ENCODE assay signal across 16 cellular contexts in genomic region chr9:129404621-129405020, GRCh38.
DNase-seq lines count a peak whose midpoint lies in the region; ATAC-seq, FAIRE-seq and TF ChIP-seq lines count a peak whose summit lies in the region.
"Had no signal": no experiment of that assay in that cellular context is flagged by ENCODE, and none has a peak within 500 bp of the region (broad histone marks: within the 10 kb centered on the region; RNA-seq: fewer than 3 reads in every experiment).

No MANE protein-coding gene starts in this region.

- TF ChIP-seq RAD21 in SK-N-SH (IDR thresholded peaks at IDR 0.05; ENCODE audit: low read length): no peak

- no peak for FAIRE-seq in astrocyte (lab: Jason Lieb, UNC)

- TF ChIP-seq CTCF in SK-N-SH (IDR thresholded peaks at IDR 0.05): no peak
- TF ChIP-seq CTCF in astrocyte (IDR thresholded peaks at IDR 0.05; ENCODE audit: insufficient read depth, low read depth, low read length): no peak
- no peak for TF ChIP-seq CTCF in lower lobe of right lung (IDR thresholded peaks at IDR 0.05)
- TF ChIP-seq CTCF in spleen (IDR thresholded peaks at IDR 0.05 in 8 of 11, conservative IDR thresholded peaks at IDR 0.05 in 3 of 11): no peak

- H3K27me3 Mint-ChIP-seq in astrocyte (ENCODE audit: low read depth, unreplicated experiment): peaks cover 4% of the 10 kb centered on the region

- H3F3A ChIP-seq in SK-N-SH (replicated peaks; ENCODE audit: insufficient read depth): no peaks in the 10 kb centered on the region

- H3K9me3 ChIP-seq in SK-N-SH (no peaks in the 10 kb centered on the region), astrocyte (ENCODE audit: insufficient read depth, low read depth, low read length) (no peaks in the 10 kb centered on the region), lower lobe of right lung (no peaks in the 10 kb centered on the region), spleen (no peaks in the 10 kb centered on the region)

- CTCF ChIA-PET in SK-N-SH (lab: Yijun Ruan, JAX): no interaction called here

- H3K27me3 ChIP-seq in SK-N-SH (ENCODE audit: insufficient read depth) (no peaks in the 10 kb centered on the region), astrocyte (ENCODE audit: insufficient read depth, low read length) (no peaks in the 10 kb centered on the region), lower lobe of right lung (ENCODE audit: low read depth) (no peaks in the 10 kb centered on the region), spleen (replicated peaks in 1 of 7) (no peaks in the 10 kb centered on the region)

- H3K27ac ChIP-seq in SK-N-SH (ENCODE audit: low read depth in 2 of 2, low read length in 1 of 2) (no peak overlapping the region), astrocyte (ENCODE audit: low read depth, low read length) (no peak overlapping the region), lower lobe of right lung (no peak overlapping the region), spleen (no peak overlapping the region)

- H3K4me1 Mint-ChIP-seq in astrocyte (ENCODE audit: low read depth, unreplicated experiment): peaks cover 16% of the 10 kb centered on the region

- DNase-seq in SK-N-SH (peak; percentile 14), astrocyte (ENCODE audit: low read depth) (no peak), lower lobe of right lung (peak; percentile 24), spleen (peak; percentile 67)
- DNase-seq: CD8-positive, alpha-beta T cell; NCI-H1048; NCI-H1436 treated with DMSO at 0.1 percent for 48 hours; NCI-H2081 treated with DMSO at 0.1 percent for 48 hours; NCI-H510A treated with DMSO at 0.1 percent for 48 hours; NCI-H82 had no signal

- no peak for TF ChIP-seq EP300 in SK-N-SH (IDR thresholded peaks at IDR 0.05; ENCODE audit: borderline replicate concordance in 1 of 2, low read depth in 1 of 2, low read length in 1 of 2)

- TF ChIP-seq POLR2A in spleen (IDR thresholded peaks at IDR 0.05): no peak

- no peaks in the 10 kb centered on the region for H3K79me2 ChIP-seq in SK-N-SH (ENCODE audit: insufficient read depth)
- no peaks in the 10 kb centered on the region for H3K79me2 ChIP-seq in astrocyte (ENCODE audit: insufficient read depth, low read length)

- no peak overlapping the region for H2AFZ ChIP-seq in SK-N-SH (ENCODE audit: low read depth)
- no peak overlapping the region for H2AFZ ChIP-seq in astrocyte (ENCODE audit: low read depth, low read length)

- POLR2A ChIA-PET in SK-N-SH (lab: Yijun Ruan, JAX): no interaction called here

- intact Hi-C loops in lower lobe of right lung (cut with DNase I): no loop called here
- intact Hi-C loops in spleen (cut with DNase I; ENCODE audit: low total_unique reads): no loop called here

- no peaks in the 10 kb centered on the region for H3K9me3 Mint-ChIP-seq in astrocyte (ENCODE audit: unreplicated experiment)
- H3K9me3 Mint-ChIP-seq: CD8-positive, alpha-beta T cell had no signal

- no peaks in the 10 kb centered on the region for H3K36me3 Mint-ChIP-seq in astrocyte (ENCODE audit: low read depth, unreplicated experiment)
- H3K36me3 Mint-ChIP-seq: CD8-positive, alpha-beta T cell had no signal

- H3K4me1 ChIP-seq in SK-N-SH (ENCODE audit: control insufficient read depth in 1 of 2, insufficient read depth in 2 of 2, low read depth in 1 of 2, low read length in 1 of 2) (peaks cover 0 to 26% of the 10 kb centered on the region in 2 experiments; a peak in 1 of 4 replicates), astrocyte (ENCODE audit: insufficient read depth, low read length) (peaks cover 15% of the 10 kb centered on the region), lower lobe of right lung (peaks cover 4% of the 10 kb centered on the region), spleen (peaks cover 0 to 20% (median 5%) of the 10 kb centered on the region in 6 donors)

- H3K9me2 ChIP-seq in SK-N-SH: no peaks in the 10 kb centered on the region

- 100% methylated on average over 1 of the region's 8 CpGs for WGBS in SK-N-SH (ENCODE audit: low lambda C conversion rate)
- 81 to 89% (median 84%) methylated on average over 1 to 8 of the region's 8 CpGs for WGBS in spleen, 5 donors

- H3K4me2 ChIP-seq in SK-N-SH: no peak overlapping the region
- H3K4me2 ChIP-seq in astrocyte (ENCODE audit: low read length): no peak overlapping the region

- peak overlapping the region; percentile 69 for H3K4me3 Mint-ChIP-seq in astrocyte (ENCODE audit: unreplicated experiment)
- H3K4me3 Mint-ChIP-seq: B cell; CD8-positive, alpha-beta T cell had no signal

- ATAC-seq in SK-N-SH treated with all-trans-retinoic acid at 6 μM for 48 hours (no peak), lower lobe of right lung (no peak), HG03521 (IDR thresholded peaks at IDR 0.05; ENCODE audit: unreplicated experiment) (no peak), HG02981 (IDR thresholded peaks at IDR 0.05; ENCODE audit: unreplicated experiment) (no peak), HG03159 (IDR thresholded peaks at IDR 0.05; ENCODE audit: unreplicated experiment) (no peak)
- ATAC-seq: CD8-positive, alpha-beta T cell; Panc1 had no signal

- H3K36me3 ChIP-seq in SK-N-SH (replicated peaks in 1 of 2; ENCODE audit: control insufficient read depth in 1 of 2, insufficient read depth in 2 of 2, low read length in 1 of 2): no peaks in the 10 kb centered on the region
- H3K36me3 ChIP-seq in astrocyte (ENCODE audit: insufficient read depth, low read length): no peaks in the 10 kb centered on the region
- H3K36me3 ChIP-seq in lower lobe of right lung: no peaks in the 10 kb centered on the region
- no peaks in the 10 kb centered on the region for H3K36me3 ChIP-seq in spleen

- H4K20me1 ChIP-seq in SK-N-SH (ENCODE audit: insufficient read depth) (no peaks in the 10 kb centered on the region), astrocyte (ENCODE audit: insufficient read depth, low read length) (no peaks in the 10 kb centered on the region)

- no peak overlapping the region for H3K27ac Mint-ChIP-seq in astrocyte (ENCODE audit: unreplicated experiment)
- H3K27ac Mint-ChIP-seq: B cell; CD8-positive, alpha-beta T cell had no signal

- H3K4me3 ChIP-seq in SK-N-SH (ENCODE audit: low read depth in 2 of 2, low read length in 1 of 2) (no peak overlapping the region), astrocyte (ENCODE audit: insufficient read depth, low read depth, low read length) (no peak overlapping the region), lower lobe of right lung (no peak overlapping the region), spleen (no peak overlapping the region)

- H3K9ac ChIP-seq in SK-N-SH (no peak overlapping the region), astrocyte (ENCODE audit: low read length) (no peak overlapping the region)

TF ChIP-seq in SK-N-SH, 30 proteins besides CTCF, POLR2A, EP300 and RAD21 (continues in another document):
- no peak for TF ChIP-seq YY1 (IDR thresholded peaks at IDR 0.05; ENCODE audit: low read depth)
- no peak for TF ChIP-seq MEF2A (IDR thresholded peaks at IDR 0.05; ENCODE audit: borderline replicate concordance, low read depth)
- no peak for TF ChIP-seq USF1 (IDR thresholded peaks at IDR 0.05; ENCODE audit: borderline replicate concordance, low read depth)
- TF ChIP-seq ZBTB33 (IDR thresholded peaks at IDR 0.05; ENCODE audit: borderline replicate concordance, low read depth): no peak
- no peak for TF ChIP-seq POLR2AphosphoS5 (IDR thresholded peaks at IDR 0.05; ENCODE audit: low read depth, low read length)

TF ChIP-seq in SK-N-SH treated with all-trans-retinoic acid at 6 μM for 48 hours, 23 proteins besides CTCF, POLR2A, EP300 and RAD21 (continues in another document):
- TF ChIP-seq CSDC2 (CRISPR knock-in tag; IDR thresholded peaks at IDR 0.05) (no peak), TCF4 (CRISPR knock-in tag; IDR thresholded peaks at IDR 0.05; ENCODE audit: borderline replicate concordance) (no peak), ZNF8 (CRISPR knock-in tag; IDR thresholded peaks at IDR 0.05) (no peak), ZFP3 (CRISPR knock-in tag; IDR thresholded peaks at IDR 0.05) (no peak), ISL1 (CRISPR knock-in tag; IDR thresholded peaks at IDR 0.05) (no peak), GLIS3 (CRISPR knock-in tag; IDR thresholded peaks at IDR 0.05) (no peak), SNAI2 (CRISPR knock-in tag; IDR thresholded peaks at IDR 0.05) (no peak), RARB (CRISPR knock-in tag; IDR thresholded peaks at IDR 0.05) (no peak), ZNF565 (CRISPR knock-in tag; conservative IDR thresholded peaks at IDR 0.05; ENCODE audit: low read depth) (no peak), TSHZ2 (CRISPR knock-in tag; IDR thresholded peaks at IDR 0.05) (no peak), ARNTL (CRISPR knock-in tag; IDR thresholded peaks at IDR 0.05; ENCODE audit: borderline replicate concordance, low read depth) (no peak), OSR1 (CRISPR knock-in tag; IDR thresholded peaks at IDR 0.05) (no peak), BACH2 (CRISPR knock-in tag; IDR thresholded peaks at IDR 0.05; ENCODE audit: borderline replicate concordance) (no peak)
